In genomic region chr5:36878421-36879088, GRCh38 we compare ENCODE assay signal across 9 cellular contexts. TPM values are rescaled to one million over a fixed set of nuclear protein-coding genes. Genes with fewer than 3 reads are reported as not detected.
DNase-seq lines count a peak whose midpoint lies in the region; ATAC-seq, FAIRE-seq and TF ChIP-seq lines count a peak whose summit lies in the region.
"Had no signal": no experiment of that assay in that cellular context is flagged by ENCODE, and none has a peak within 500 bp of the region (broad histone marks: within the 10 kb centered on the region; RNA-seq: fewer than 3 reads in every experiment).

No MANE protein-coding gene starts in this region.

- no peak for FAIRE-seq in HTR-8/SVneo (lab: Jason Lieb, UNC)
- FAIRE-seq: TTC549 had no signal

- H3K27me3 ChIP-seq in Caco-2 (replicated peaks; ENCODE audit: control insufficient read depth, insufficient read depth, low read length), result no peaks in the 10 kb centered on the region
- no peaks in the 10 kb centered on the region for H3K27me3 ChIP-seq in esophagus muscularis mucosa
- H3K27me3 ChIP-seq in neuron (ENCODE audit: insufficient read depth, low read length), result no peaks in the 10 kb centered on the region

- no peak overlapping the region for H2AFZ ChIP-seq in neuron (ENCODE audit: low read depth, low read length)

- WGBS in esophagus muscularis mucosa, result under 1% methylated on average over 15 of the region's 15 CpGs

- TF ChIP-seq CTCF in Caco-2 (IDR thresholded peaks at IDR 0.05; ENCODE audit: insufficient read depth in 1 of 2, low read depth in 1 of 2, low read length in 1 of 2, severe bottlenecking in 1 of 2, unreplicated experiment in 1 of 2), result no peak
- TF ChIP-seq CTCF in esophagus muscularis mucosa (IDR thresholded peaks at IDR 0.05), result no peak

- TF ChIP-seq EP300 in esophagus muscularis mucosa (IDR thresholded peaks at IDR 0.05), result no peak

- H3K4me3 Mint-ChIP-seq in Caco-2 (ENCODE audit: unreplicated experiment), result peak overlapping the region; percentile 93

- POLR2A ChIA-PET in Caco-2 (lab: Charles Lee), result interaction anchor here (1.0 kb wide), 1 partner anchor 726 kb away, joined by 4 read pairs; no protein-coding TSS in a partner anchor

- DNase-seq in Caco-2, result peak in 1 of 2 experiments; percentile 29
- DNase-seq in HTR-8/SVneo (ENCODE audit: insufficient read length, low spot score), result peak; percentile 75
- DNase-seq in SW480 (ENCODE audit: low spot score), result peak; percentile 38
- no peak for DNase-seq in esophagus muscularis mucosa (ENCODE audit: extremely low spot score)
- DNase-seq in GM19240 (ENCODE audit: insufficient read length, low spot score), result no peak
- DNase-seq in occipital lobe (lab: John Stamatoyannopoulos, UW), result no peak

- no peak for ATAC-seq in GM21786 (IDR thresholded peaks at IDR 0.05; ENCODE audit: unreplicated experiment)

- peak overlapping the region; percentile 95 for H3K27ac Mint-ChIP-seq in Caco-2 (ENCODE audit: unreplicated experiment)

- H3K4me1 ChIP-seq in Caco-2 (peaks cover 31% of the 10 kb centered on the region), esophagus muscularis mucosa (peaks cover 33 to 66% (median 59%) of the 10 kb centered on the region in 4 donors), neuron (ENCODE audit: insufficient read depth, low read length) (peaks cover 32% of the 10 kb centered on the region)

- no peaks in the 10 kb centered on the region for H3K36me3 ChIP-seq in Caco-2 (ENCODE audit: control insufficient read depth, insufficient read depth, low read length)
- H3K36me3 ChIP-seq in esophagus muscularis mucosa, result no peaks in the 10 kb centered on the region
- H3K36me3 ChIP-seq in neuron (ENCODE audit: insufficient read depth, low read length), result no peaks in the 10 kb centered on the region

- no peak for TF ChIP-seq POLR2A in esophagus muscularis mucosa (IDR thresholded peaks at IDR 0.05; ENCODE audit: low read depth)

- no peaks in the 10 kb centered on the region for H3K9me3 Mint-ChIP-seq in Caco-2 (ENCODE audit: unreplicated experiment)

- H3K27me3 Mint-ChIP-seq in Caco-2 (ENCODE audit: insufficient read depth, unreplicated experiment), result no peaks in the 10 kb centered on the region

- CTCF ChIA-PET in Caco-2 (lab: Charles Lee), result interaction anchor here (0.5 to 0.6 kb wide), 2 partner anchors 121 to 202 kb away, joined by 3 to 5 read pairs; no protein-coding TSS in a partner anchor

- H3K4me3 ChIP-seq in Caco-2 (ENCODE audit: low read depth, low read length), result peak overlapping the region; percentile 52
- H3K4me3 ChIP-seq in esophagus muscularis mucosa, result peak overlapping the region; percentile 71 to 88 (median 84)
- peak overlapping the region; percentile 90 for H3K4me3 ChIP-seq in neuron (ENCODE audit: low read length)

- peaks cover 19% of the 10 kb centered on the region for H3K4me1 Mint-ChIP-seq in Caco-2 (ENCODE audit: low read depth, unreplicated experiment)

- H3K9me3 ChIP-seq in Caco-2 (no peaks in the 10 kb centered on the region), esophagus muscularis mucosa (peaks cover 0 to 4% (median 0%) of the 10 kb centered on the region in 4 donors), neuron (ENCODE audit: low read length) (no peaks in the 10 kb centered on the region)

- intact Hi-C loops in Caco-2 (cut with micrococcal nuclease; ENCODE audit: unreplicated experiment) (loop anchor here (10.0 kb wide), 2 partner anchors 246 to 274 kb away; partner anchors contain the start of gene SLC1A3), esophagus muscularis mucosa (cut with DNase I) (loop anchor here (5.0 kb wide), 1 partner anchor 69 kb away; no protein-coding TSS in a partner anchor)

- peaks cover 16% of the 10 kb centered on the region for H3K36me3 Mint-ChIP-seq in Caco-2 (ENCODE audit: insufficient read depth, unreplicated experiment)

- peak overlapping the region; percentile 96 to 99 (median 98) for H3K27ac ChIP-seq in esophagus muscularis mucosa (replicated peaks in 1 of 4)

- BruUV-seq in Caco-2 (replicated peaks; lab: Mats Ljungman, UMichigan), result no TSS peak

RNA-seq across cellular contexts. Expression of gene NIPBL, which starts 2.0 kb away (rescaled TPM):
- total RNA-seq in Caco-2 (2022), result 48.1 and 61.6 TPM in 2 replicates
- 10 to 100 TPM; 38.9 to 50.3 (median 40.0) TPM for total RNA-seq in esophagus muscularis mucosa
- total RNA-seq in occipital lobe, result 74.9 TPM

Comparison
In these comparisons a context has a peak if more than half of its experiments do, and no peak if none do; other contexts are left out.
1. DNase-seq: peak in HTR-8/SVneo (single experiment) and SW480 (single experiment); none in esophagus muscularis mucosa (single experiment), GM19240 (single experiment) and occipital lobe (single experiment).
2. Peak in every context shown above with its lines, with median percentiles within 50 percentile points of each other: H3K4me3 ChIP-seq.